In the genomic region with DNA sequence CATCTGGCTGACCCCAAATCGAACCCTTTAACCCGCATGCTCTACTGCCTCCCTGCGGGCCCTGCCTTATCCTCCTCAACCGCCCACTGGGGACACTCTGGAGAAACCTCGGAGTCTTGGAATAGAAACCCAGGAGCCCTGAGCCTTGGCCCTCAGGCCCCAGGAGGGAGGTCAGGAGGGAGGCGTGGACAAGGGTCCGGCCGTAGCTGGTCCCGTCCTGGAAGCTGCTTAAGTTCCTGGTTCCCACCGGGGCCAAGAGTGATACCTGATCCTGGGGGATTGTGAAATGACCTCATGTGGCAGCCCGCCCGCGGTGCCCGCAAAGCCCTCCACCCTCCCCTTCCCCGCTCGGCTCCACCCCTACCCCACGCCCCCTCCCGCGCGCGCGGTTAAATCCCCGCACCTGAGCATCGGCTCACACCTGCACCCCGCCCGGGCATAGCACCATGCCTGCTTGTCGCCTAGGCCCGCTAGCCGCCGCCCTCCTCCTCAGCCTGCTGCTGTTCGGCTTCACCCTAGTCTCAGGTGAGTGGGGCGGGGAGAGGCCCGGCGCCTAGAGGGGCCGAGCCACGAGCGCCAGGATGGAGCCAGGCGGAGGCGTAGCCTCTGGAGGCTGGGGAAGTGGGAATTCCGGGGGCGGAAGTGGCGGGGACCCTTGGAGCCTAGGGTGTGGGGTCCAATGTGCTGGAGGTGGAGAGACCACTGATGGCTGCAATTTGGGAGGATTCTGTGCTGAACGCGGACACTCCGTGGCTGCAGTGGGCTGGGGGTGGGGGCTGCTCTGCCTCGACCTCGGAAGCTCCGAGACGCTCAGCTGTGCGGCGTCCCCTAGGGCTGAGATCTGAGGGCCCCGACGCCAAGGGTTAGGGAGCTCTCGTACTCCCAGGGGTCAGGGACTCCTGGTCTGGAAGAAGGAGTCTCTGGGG, we compare ENCODE assay signal across 1 cellular context.
TF ChIP-seq lines count a peak whose summit lies in the region.

A gene with protein sequence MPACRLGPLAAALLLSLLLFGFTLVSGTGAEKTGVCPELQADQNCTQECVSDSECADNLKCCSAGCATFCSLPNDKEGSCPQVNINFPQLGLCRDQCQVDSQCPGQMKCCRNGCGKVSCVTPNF (plus strand): TSS at position 418 of the 926 bp plus-strand sequence. CDS start 29 bp downstream, at position 447.

TF ChIP-seq in K562, 482 proteins besides CTCF, POLR2A, EP300 and RAD21 (continued from another document):
- TF ChIP-seq, protein P1, sequence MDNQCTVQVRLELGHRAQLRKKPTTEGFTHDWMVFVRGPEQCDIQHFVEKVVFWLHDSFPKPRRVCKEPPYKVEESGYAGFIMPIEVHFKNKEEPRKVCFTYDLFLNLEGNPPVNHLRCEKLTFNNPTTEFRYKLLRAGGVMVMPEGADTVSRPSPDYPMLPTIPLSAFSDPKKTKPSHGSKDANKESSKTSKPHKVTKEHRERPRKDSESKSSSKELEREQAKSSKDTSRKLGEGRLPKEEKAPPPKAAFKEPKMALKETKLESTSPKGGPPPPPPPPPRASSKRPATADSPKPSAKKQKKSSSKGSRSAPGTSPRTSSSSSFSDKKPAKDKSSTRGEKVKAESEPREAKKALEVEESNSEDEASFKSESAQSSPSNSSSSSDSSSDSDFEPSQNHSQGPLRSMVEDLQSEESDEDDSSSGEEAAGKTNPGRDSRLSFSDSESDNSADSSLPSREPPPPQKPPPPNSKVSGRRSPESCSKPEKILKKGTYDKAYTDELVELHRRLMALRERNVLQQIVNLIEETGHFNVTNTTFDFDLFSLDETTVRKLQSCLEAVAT (IDR thresholded peaks at IDR 0.05), result no peak
- TF ChIP-seq ZNF253 (CRISPR knock-in tag; conservative IDR thresholded peaks at IDR 0.05) (no peak), TCF3 (CRISPR knock-in tag; IDR thresholded peaks at IDR 0.05) (no peak)
